Comparison of ENCODE assay signal across 8 cellular contexts in genomic region chr3:100068758-100069345, GRCh38. TPM values are rescaled to one million over a fixed set of nuclear protein-coding genes. Genes with fewer than 3 reads are reported as not detected.
DNase-seq lines count a peak whose midpoint lies in the region; ATAC-seq and TF ChIP-seq lines count a peak whose summit lies in the region.

No MANE protein-coding gene starts in this region.

- H3K9ac ChIP-seq in NT2/D1 (ENCODE audit: insufficient read length, low read depth) = no peak overlapping the region

- ATAC-seq in GM19397 (IDR thresholded peaks at IDR 0.05; ENCODE audit: unreplicated experiment) = peak; percentile 50
- ATAC-seq in activated CD8-positive, alpha-beta memory T cell treated with anti-CD3 and anti-CD28 coated beads, Interleukin-2, amount 10 ng/mL, durations not matched to agents 7 days and 5 days = peak; percentile 79
- peak; percentile 96 to 98 for ATAC-seq in naive B cell (ENCODE audit: low read depth in 2 of 2)

- H3K36me3 Mint-ChIP-seq in activated CD8-positive, alpha-beta memory T cell treated with anti-CD3 and anti-CD28 coated beads, Interleukin-2, amount 10 ng/mL, durations not matched to agents 7 days and 5 days = peaks cover 28% of the 10 kb centered on the region
- peaks cover 0 to 3% of the 10 kb centered on the region in 2 donors for H3K36me3 Mint-ChIP-seq in naive B cell

- TF ChIP-seq CTCF in HL-60 (IDR thresholded peaks at IDR 0.05; ENCODE audit: insufficient read depth, low read length) (peak; percentile 24), epithelial cell of esophagus (IDR thresholded peaks at IDR 0.05; ENCODE audit: insufficient read depth, low read depth, low read length, missing control alignments) (peak; percentile 82)

- H3K27me3 ChIP-seq in HL-60 (ENCODE audit: insufficient read depth, poor library complexity, severe bottlenecking) (no peaks in the 10 kb centered on the region), NT2/D1 (ENCODE audit: insufficient read depth, insufficient read length) (no peaks in the 10 kb centered on the region)

- H3K4me3 Mint-ChIP-seq in activated CD8-positive, alpha-beta memory T cell treated with anti-CD3 and anti-CD28 coated beads, Interleukin-2, amount 10 ng/mL, durations not matched to agents 7 days and 5 days = no peak overlapping the region
- peak overlapping the region in 7 of 8 donors; percentile 6 to 67 (median 26) for H3K4me3 Mint-ChIP-seq in naive B cell

- peak overlapping the region; percentile 93 for H3K27ac ChIP-seq in HL-60 (replicated peaks)

- H3K27me3 Mint-ChIP-seq in activated CD8-positive, alpha-beta memory T cell treated with anti-CD3 and anti-CD28 coated beads, Interleukin-2, amount 10 ng/mL, durations not matched to agents 7 days and 5 days = no peaks in the 10 kb centered on the region
- H3K27me3 Mint-ChIP-seq in naive B cell = no peaks in the 10 kb centered on the region

- no peaks in the 10 kb centered on the region for H3K36me3 ChIP-seq in NT2/D1 (ENCODE audit: insufficient read depth, insufficient read length, low read length)

- CTCF ChIA-PET in activated CD8-positive, alpha-beta memory T cell treated with anti-CD3 and anti-CD28 coated beads, Interleukin-2, amount 10 ng/mL, durations not matched to agents 7 days and 5 days (lab: Charles Lee) = interaction anchor here (0.6 to 2.7 kb wide), 36 partner anchors 9 to 264 kb away, joined by 3 to 54 read pairs (median 4); partner anchors contain the start of genes CMSS1 and TBC1D23

- H3K4me1 Mint-ChIP-seq in activated CD8-positive, alpha-beta memory T cell treated with anti-CD3 and anti-CD28 coated beads, Interleukin-2, amount 10 ng/mL, durations not matched to agents 7 days and 5 days = peaks cover 50% of the 10 kb centered on the region
- H3K4me1 Mint-ChIP-seq in naive B cell = peaks cover 33 to 45% (median 44%) of the 10 kb centered on the region in 3 donors

- no peaks in the 10 kb centered on the region for H3K4me1 ChIP-seq in NT2/D1 (ENCODE audit: insufficient read depth, insufficient read length)

- 0 out of 2 replicates have a peak, but pooled peaks cover 5% of the 10 kb centered on the region for H3K9me3 ChIP-seq in NT2/D1 (ENCODE audit: insufficient read depth, low read length)

- H3K4me3 ChIP-seq in HL-60 (replicated peaks; ENCODE audit: insufficient read depth, low read length) = no peak overlapping the region
- H3K4me3 ChIP-seq in NT2/D1 (ENCODE audit: insufficient read length, low read depth) = no peak overlapping the region
- no peak overlapping the region for H3K4me3 ChIP-seq in epithelial cell of esophagus (ENCODE audit: low read length)

- H3K27ac Mint-ChIP-seq in activated CD8-positive, alpha-beta memory T cell treated with anti-CD3 and anti-CD28 coated beads, Interleukin-2, amount 10 ng/mL, durations not matched to agents 7 days and 5 days = peak overlapping the region; percentile 4
- peak overlapping the region in 5 of 6 donors; percentile 66 to 85 (median 71) for H3K27ac Mint-ChIP-seq in naive B cell

- peak in 8 of 14 donors; percentile 1 to 46 (median 15) for DNase-seq in C1 segment of cervical spinal cord (lab: John Stamatoyannopoulos, UW)
- DNase-seq in HL-60 (ENCODE audit: low read depth in 1 of 2, low spot score in 1 of 2) = peak in 1 of 2 experiments; percentile 87
- DNase-seq in NT2/D1 (ENCODE audit: low read depth, low spot score) = peak; percentile 64
- peak; percentile 91 for DNase-seq in activated CD8-positive, alpha-beta memory T cell treated with anti-CD3 and anti-CD28 coated beads, Interleukin-2, amount 10 ng/mL, durations not matched to agents 7 days and 5 days
- peak; percentile 78 for DNase-seq in epithelial cell of esophagus (ENCODE audit: low read depth)
- peak; percentile 73 for DNase-seq in naive B cell
- peak; percentile 62 to 66 for DNase-seq in stimulated activated CD8-positive, alpha-beta memory T cell treated with anti-CD3 and anti-CD28 coated beads, Interleukin-7, amount 100 ng/mL, for 4 hours (ENCODE audit: low read depth in 2 of 2)

- no peaks in the 10 kb centered on the region for H3K9me3 Mint-ChIP-seq in activated CD8-positive, alpha-beta memory T cell treated with anti-CD3 and anti-CD28 coated beads, Interleukin-2, amount 10 ng/mL, durations not matched to agents 7 days and 5 days (ENCODE audit: low read depth)
- no peaks in the 10 kb centered on the region for H3K9me3 Mint-ChIP-seq in naive B cell

RNA-seq across cellular contexts. Expression of gene FILIP1L, which starts 45.4 kb away (rescaled TPM):
- total RNA-seq in activated CD8-positive, alpha-beta memory T cell treated with anti-CD3 and anti-CD28 coated beads, Interleukin-2, amount 10 ng/mL, durations not matched to agents 7 days and 5 days = 10 to 100 TPM in 1 of 2 experiments, 1 to 10 TPM in 1; 2.4 to 15.5 TPM
- 1 to 10 TPM in 2 of 6 donors, under 1 TPM in 3, not detected in 1; 0.29 to 1.2 (median 0.99) TPM for polyA plus RNA-seq in naive B cell (ENCODE audit: low read depth in 6 of 6)
